ENCODE assay signal across 18 cellular contexts in the genomic region with DNA sequence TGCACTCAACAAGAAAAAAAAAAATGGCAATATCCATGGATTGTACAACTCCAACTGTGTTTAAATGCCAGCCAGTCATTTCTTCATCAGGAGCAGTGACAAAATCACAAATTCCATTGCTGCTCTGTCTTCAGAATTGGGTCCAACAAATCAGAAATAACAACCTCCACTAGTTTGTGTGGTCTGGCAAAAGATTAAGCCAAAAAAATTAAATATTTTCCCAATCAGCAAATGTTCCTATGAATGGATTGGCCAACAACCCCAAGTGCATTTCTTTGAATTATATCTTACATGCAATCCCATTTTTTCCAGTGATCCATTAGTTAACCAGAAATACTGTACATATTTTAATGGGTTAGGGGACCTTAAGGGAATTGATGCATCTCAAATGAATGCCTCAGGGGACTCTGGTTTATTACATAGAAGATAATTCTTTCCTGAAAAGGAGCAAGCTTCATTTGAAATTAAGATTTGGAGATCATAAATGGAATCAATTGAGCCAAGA.
DNase-seq lines count a peak whose midpoint lies in the region; ATAC-seq and TF ChIP-seq lines count a peak whose summit lies in the region.
"Had no signal": no experiment of that assay in that cellular context is flagged by ENCODE, and none has a peak within 500 bp of the region (broad histone marks: within the 10 kb centered on the region; RNA-seq: fewer than 3 reads in every experiment).

No MANE protein-coding gene starts in this region.

- peak overlapping the region in 1 of 5 experiments; percentile 9 for H3K4me3 Mint-ChIP-seq in brain
- H3K4me3 Mint-ChIP-seq: activated CD8-positive, alpha-beta T cell treated with anti-CD3 and anti-CD28 coated beads, Interleukin-2, amount 10 ng/mL, durations not matched to agents 7 days and 5 days; activated naive CD8-positive, alpha-beta T cell; activated T-cell treated with anti-CD3 and anti-CD28 coated beads, Interleukin-2, amount 50 U/mL, for 72 hours had no signal

- H3K9ac ChIP-seq in smooth muscle cell (ENCODE audit: low read depth), result no peak overlapping the region

- no peaks in the 10 kb centered on the region for H3K36me3 ChIP-seq in smooth muscle cell (ENCODE audit: low read depth)

- intact Hi-C loops in right cardiac atrium (cut with DNase I), result no loop called here

- H3K4me3 ChIP-seq in right cardiac atrium (ENCODE audit: low read length) (no peak overlapping the region), smooth muscle cell (no peak overlapping the region)

- peaks cover 58% of the 10 kb centered on the region for H3K4me1 Mint-ChIP-seq in brain

- peaks cover 5% of the 10 kb centered on the region for H3K27me3 Mint-ChIP-seq in brain

- peak; percentile 46 for DNase-seq in GM04503 (ENCODE audit: low read depth)
- no peak for DNase-seq in right cardiac atrium
- DNase-seq in smooth muscle cell (lab: John Stamatoyannopoulos, UW; ENCODE audit: unreplicated experiment), result no peak
- no peak for DNase-seq in activated CD4-positive, CD25-positive, alpha-beta regulatory T cell treated with anti-CD3 and anti-CD28 coated beads, Interleukin-2, amount 50 U/mL, for 72 hours
- DNase-seq: activated CD8-positive, alpha-beta T cell treated with anti-CD3 and anti-CD28 coated beads, Interleukin-2, amount 10 ng/mL, durations not matched to agents 7 days and 5 days; activated T-cell treated with anti-CD3 and anti-CD28 coated beads, Interleukin-2, amount 50 U/mL, for 72 hours; hypothalamus; midbrain; NCI-H2227 treated with DMSO at 0.1 percent for 48 hours; NK-92 treated with Interleukin-12 subunit alpha and Interleukin-12 subunit beta, amount 100 ng/mL, for 24 hours; small intestine; trophoblast cell had no signal

- H3K27ac Mint-ChIP-seq in brain, result peak overlapping the region in 3 of 5 experiments; percentile 7 to 66 (median 41)
- H3K27ac Mint-ChIP-seq: activated CD8-positive, alpha-beta T cell treated with anti-CD3 and anti-CD28 coated beads, Interleukin-2, amount 10 ng/mL, durations not matched to agents 7 days and 5 days; activated naive CD8-positive, alpha-beta T cell; activated T-cell treated with anti-CD3 and anti-CD28 coated beads, Interleukin-2, amount 50 U/mL, for 72 hours had no signal

- H3K4me2 ChIP-seq in smooth muscle cell, result peak overlapping the region; percentile 1

- peak; percentile 25 to 55 for ATAC-seq in right cardiac atrium
- no peak for ATAC-seq in HG03354 (IDR thresholded peaks at IDR 0.05; ENCODE audit: poor library complexity, severe bottlenecking, unreplicated experiment)
- no peak for ATAC-seq in GM19351 (IDR thresholded peaks at IDR 0.05; ENCODE audit: unreplicated experiment)
- no peak for ATAC-seq in HG02759 (IDR thresholded peaks at IDR 0.05; ENCODE audit: unreplicated experiment)
- ATAC-seq: activated CD8-positive, alpha-beta T cell treated with anti-CD3 and anti-CD28 coated beads, Interleukin-2, amount 10 ng/mL, durations not matched to agents 7 days and 5 days; activated T-cell treated with anti-CD3 and anti-CD28 coated beads, Interleukin-2, amount 50 U/mL, for 72 hours had no signal

- no peaks in the 10 kb centered on the region for H4K20me1 ChIP-seq in smooth muscle cell (ENCODE audit: low read depth)

- no peaks in the 10 kb centered on the region for H3K9me3 ChIP-seq in right cardiac atrium (ENCODE audit: control insufficient read depth, low read length)
- H3K9me3 ChIP-seq in smooth muscle cell (replicated peaks; ENCODE audit: low read depth), result no peaks in the 10 kb centered on the region

- H3K36me3 Mint-ChIP-seq in brain, result no peaks in the 10 kb centered on the region
- H3K36me3 Mint-ChIP-seq: activated naive CD8-positive, alpha-beta T cell had no signal

- H3K27me3 ChIP-seq in right cardiac atrium (ENCODE audit: control insufficient read depth, insufficient read depth) (no peaks in the 10 kb centered on the region), smooth muscle cell (ENCODE audit: low read depth) (no peaks in the 10 kb centered on the region)

- H3F3A ChIP-seq in smooth muscle cell (ENCODE audit: low read depth), result peaks cover 16% of the 10 kb centered on the region

- H3K79me2 ChIP-seq in smooth muscle cell (ENCODE audit: low read depth), result no peaks in the 10 kb centered on the region

- H3K9me3 Mint-ChIP-seq in brain, result peaks cover 0 to 2% (median 0%) of the 10 kb centered on the region in 5 experiments

- TF ChIP-seq CTCF in brain (conservative IDR thresholded peaks at IDR 0.05), result no peak
- no peak for TF ChIP-seq CTCF in smooth muscle cell (IDR thresholded peaks at IDR 0.05; ENCODE audit: borderline replicate concordance, insufficient read depth, poor library complexity, severe bottlenecking)

- H3K4me1 ChIP-seq in right cardiac atrium (ENCODE audit: control insufficient read depth, insufficient read depth, low read length) (peaks cover 5% of the 10 kb centered on the region), smooth muscle cell (ENCODE audit: low read depth) (peaks cover 27% of the 10 kb centered on the region)

- H2AFZ ChIP-seq in smooth muscle cell (ENCODE audit: low read depth), result peak overlapping the region; percentile 40

- H3K27ac ChIP-seq in right cardiac atrium (ENCODE audit: low read length) (peak overlapping the region; percentile 42), smooth muscle cell (ENCODE audit: low read depth) (peak overlapping the region; percentile 4)
- H3K27ac ChIP-seq: RWPE1 had no signal

Comparison
In these comparisons a context has a peak if more than half of its experiments do, and no peak if none do; other contexts are left out.
1. ATAC-seq: peak in right cardiac atrium (2 of 2); none in HG03354 (single experiment), GM19351 (single experiment) and HG02759 (single experiment).